Comparison of ENCODE assay signal across 2 cellular contexts in the genomic region with DNA sequence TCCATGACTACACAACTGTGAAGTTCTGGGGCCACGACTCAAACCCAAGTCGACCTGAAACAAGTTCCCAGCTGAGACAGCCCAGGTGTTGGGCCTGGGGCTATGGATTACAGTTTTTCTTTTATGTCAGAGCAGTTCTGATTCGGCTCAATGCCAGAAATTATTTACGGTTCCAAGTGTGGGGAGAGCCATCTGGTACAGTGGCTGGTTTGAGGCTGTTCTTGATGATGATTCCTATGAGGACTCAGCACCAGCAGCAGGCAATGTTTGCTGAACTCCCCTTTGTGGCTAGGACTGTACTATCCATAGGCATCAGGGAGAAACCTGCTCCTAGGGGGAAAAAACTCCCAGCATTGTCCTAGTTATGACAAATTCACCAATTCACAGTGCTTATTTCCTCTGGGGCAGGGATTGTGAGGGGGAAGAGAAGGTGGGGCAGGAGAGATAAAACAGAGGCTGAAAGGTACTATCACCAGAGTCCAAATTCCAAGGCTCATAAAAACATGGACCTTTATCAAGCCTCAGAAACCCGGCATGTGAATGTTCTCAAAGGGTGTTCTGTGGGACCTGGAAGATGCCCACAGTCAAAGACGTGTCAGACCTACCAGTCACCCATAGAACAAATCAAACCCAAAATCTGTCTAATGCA.
TF ChIP-seq lines count a peak whose summit lies in the region.

No MANE protein-coding gene starts in this region.

TF ChIP-seq in SK-N-SH, 30 proteins besides CTCF, POLR2A, EP300 and RAD21:
- TF ChIP-seq YY1 (IDR thresholded peaks at IDR 0.05; ENCODE audit: low read depth) (no peak), GABPA (IDR thresholded peaks at IDR 0.05; ENCODE audit: low read depth) (no peak), MXI1 (IDR thresholded peaks at IDR 0.05; ENCODE audit: low read depth, low read length) (no peak), GATA2 (CRISPR knock-in tag; IDR thresholded peaks at IDR 0.05) (0 out of 2 replicates have a peak, but pooled peaks have one; percentile 19), FOXM1 (IDR thresholded peaks at IDR 0.05; ENCODE audit: low read depth) (no peak), NRF1 (IDR thresholded peaks at IDR 0.05; ENCODE audit: low read depth, low read length) (no peak), NFIC (IDR thresholded peaks at IDR 0.05; ENCODE audit: borderline replicate concordance) (no peak), EZH2phosphoT487 (IDR thresholded peaks at IDR 0.05; ENCODE audit: borderline replicate concordance, low read depth) (no peak), RCOR1 (IDR thresholded peaks at IDR 0.05; ENCODE audit: low read length) (0 out of 2 replicates have a peak, but pooled peaks have one; percentile 34), TAF1 (IDR thresholded peaks at IDR 0.05; ENCODE audit: borderline replicate concordance, low read depth, low read length) (no peak)
- TF ChIP-seq, protein P1, sequence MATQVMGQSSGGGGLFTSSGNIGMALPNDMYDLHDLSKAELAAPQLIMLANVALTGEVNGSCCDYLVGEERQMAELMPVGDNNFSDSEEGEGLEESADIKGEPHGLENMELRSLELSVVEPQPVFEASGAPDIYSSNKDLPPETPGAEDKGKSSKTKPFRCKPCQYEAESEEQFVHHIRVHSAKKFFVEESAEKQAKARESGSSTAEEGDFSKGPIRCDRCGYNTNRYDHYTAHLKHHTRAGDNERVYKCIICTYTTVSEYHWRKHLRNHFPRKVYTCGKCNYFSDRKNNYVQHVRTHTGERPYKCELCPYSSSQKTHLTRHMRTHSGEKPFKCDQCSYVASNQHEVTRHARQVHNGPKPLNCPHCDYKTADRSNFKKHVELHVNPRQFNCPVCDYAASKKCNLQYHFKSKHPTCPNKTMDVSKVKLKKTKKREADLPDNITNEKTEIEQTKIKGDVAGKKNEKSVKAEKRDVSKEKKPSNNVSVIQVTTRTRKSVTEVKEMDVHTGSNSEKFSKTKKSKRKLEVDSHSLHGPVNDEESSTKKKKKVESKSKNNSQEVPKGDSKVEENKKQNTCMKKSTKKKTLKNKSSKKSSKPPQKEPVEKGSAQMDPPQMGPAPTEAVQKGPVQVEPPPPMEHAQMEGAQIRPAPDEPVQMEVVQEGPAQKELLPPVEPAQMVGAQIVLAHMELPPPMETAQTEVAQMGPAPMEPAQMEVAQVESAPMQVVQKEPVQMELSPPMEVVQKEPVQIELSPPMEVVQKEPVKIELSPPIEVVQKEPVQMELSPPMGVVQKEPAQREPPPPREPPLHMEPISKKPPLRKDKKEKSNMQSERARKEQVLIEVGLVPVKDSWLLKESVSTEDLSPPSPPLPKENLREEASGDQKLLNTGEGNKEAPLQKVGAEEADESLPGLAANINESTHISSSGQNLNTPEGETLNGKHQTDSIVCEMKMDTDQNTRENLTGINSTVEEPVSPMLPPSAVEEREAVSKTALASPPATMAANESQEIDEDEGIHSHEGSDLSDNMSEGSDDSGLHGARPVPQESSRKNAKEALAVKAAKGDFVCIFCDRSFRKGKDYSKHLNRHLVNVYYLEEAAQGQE (IDR thresholded peaks at IDR 0.05; ENCODE audit: low read depth, low read length), result no peak
- TF ChIP-seq, protein P2, sequence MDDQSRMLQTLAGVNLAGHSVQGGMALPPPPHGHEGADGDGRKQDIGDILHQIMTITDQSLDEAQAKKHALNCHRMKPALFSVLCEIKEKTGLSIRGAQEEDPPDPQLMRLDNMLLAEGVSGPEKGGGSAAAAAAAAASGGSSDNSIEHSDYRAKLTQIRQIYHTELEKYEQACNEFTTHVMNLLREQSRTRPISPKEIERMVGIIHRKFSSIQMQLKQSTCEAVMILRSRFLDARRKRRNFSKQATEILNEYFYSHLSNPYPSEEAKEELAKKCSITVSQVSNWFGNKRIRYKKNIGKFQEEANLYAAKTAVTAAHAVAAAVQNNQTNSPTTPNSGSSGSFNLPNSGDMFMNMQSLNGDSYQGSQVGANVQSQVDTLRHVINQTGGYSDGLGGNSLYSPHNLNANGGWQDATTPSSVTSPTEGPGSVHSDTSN (IDR thresholded peaks at IDR 0.05), result no peak
TF ChIP-seq in SK-N-SH: peak in this region for 2.

TF ChIP-seq in HepG2, 621 proteins besides CTCF, POLR2A, EP300 and RAD21 (continues in another document):
- TF ChIP-seq NR3C1 (CRISPR knock-in tag; IDR thresholded peaks at IDR 0.05) (no peak), RFXAP (CRISPR knock-in tag; IDR thresholded peaks at IDR 0.05; ENCODE audit: borderline replicate concordance) (no peak), ZNF605 (CRISPR knock-in tag; IDR thresholded peaks at IDR 0.05) (peak; percentile 23; the same call in 1 of the 2 replicates), FOSL2 (CRISPR knock-in tag; IDR thresholded peaks at IDR 0.05) (no peak), MED13 (CRISPR knock-in tag; IDR thresholded peaks at IDR 0.05) (no peak), ZNF678 (CRISPR knock-in tag; IDR thresholded peaks at IDR 0.05) (no peak), CAMTA2 (CRISPR knock-in tag; IDR thresholded peaks at IDR 0.05; ENCODE audit: borderline replicate concordance) (no peak), CREM (IDR thresholded peaks at IDR 0.05) (no peak), CREM (CRISPR knock-in tag; IDR thresholded peaks at IDR 0.05) (no peak), ZNF7 (CRISPR knock-in tag; IDR thresholded peaks at IDR 0.05) (no peak), ZNF546 (CRISPR knock-in tag; conservative IDR thresholded peaks at IDR 0.05) (no peak), MAFK (conservative IDR thresholded peaks at IDR 0.05 in 1 of 2, IDR thresholded peaks at IDR 0.05 in 1 of 2; ENCODE audit: low read length in 2 of 2) (no peak), KDM4B (CRISPR knock-in tag; IDR thresholded peaks at IDR 0.05) (no peak), ZNF883 (CRISPR knock-in tag; IDR thresholded peaks at IDR 0.05; ENCODE audit: not compliant biosample characterization) (no peak), HNRNPH1 (optimal IDR thresholded peaks at IDR 0.05; ENCODE audit: low read depth, low read length) (no peak), POGZ (CRISPR knock-in tag; IDR thresholded peaks at IDR 0.05) (no peak), ZNF430 (CRISPR knock-in tag; IDR thresholded peaks at IDR 0.05) (no peak), NFATC3 (CRISPR knock-in tag; IDR thresholded peaks at IDR 0.05) (no peak), NFYC (CRISPR knock-in tag; IDR thresholded peaks at IDR 0.05) (no peak), ZNF282 (IDR thresholded peaks at IDR 0.05; ENCODE audit: partially characterized antibody) (no peak), ZSCAN21 (CRISPR knock-in tag; IDR thresholded peaks at IDR 0.05; ENCODE audit: borderline replicate concordance) (no peak), ZNF207 (IDR thresholded peaks at IDR 0.05; ENCODE audit: borderline replicate concordance) (no peak), ZFP37 (CRISPR knock-in tag; IDR thresholded peaks at IDR 0.05; ENCODE audit: borderline replicate concordance) (no peak), RFX3 (CRISPR knock-in tag; IDR thresholded peaks at IDR 0.05) (no peak), ZNF510 (CRISPR knock-in tag; IDR thresholded peaks at IDR 0.05; ENCODE audit: low read depth) (no peak), HNF4G (IDR thresholded peaks at IDR 0.05; ENCODE audit: borderline replicate concordance, low read depth, low read length) (0 out of 2 replicates have a peak, but pooled peaks have one; percentile 23), HNF4G (CRISPR knock-in tag; IDR thresholded peaks at IDR 0.05; ENCODE audit: borderline replicate concordance, low read depth) (no peak), SNAPC2 (CRISPR knock-in tag; IDR thresholded peaks at IDR 0.05) (no peak), ZNF225 (CRISPR knock-in tag; IDR thresholded peaks at IDR 0.05) (no peak)
- TF ChIP-seq, protein P3, sequence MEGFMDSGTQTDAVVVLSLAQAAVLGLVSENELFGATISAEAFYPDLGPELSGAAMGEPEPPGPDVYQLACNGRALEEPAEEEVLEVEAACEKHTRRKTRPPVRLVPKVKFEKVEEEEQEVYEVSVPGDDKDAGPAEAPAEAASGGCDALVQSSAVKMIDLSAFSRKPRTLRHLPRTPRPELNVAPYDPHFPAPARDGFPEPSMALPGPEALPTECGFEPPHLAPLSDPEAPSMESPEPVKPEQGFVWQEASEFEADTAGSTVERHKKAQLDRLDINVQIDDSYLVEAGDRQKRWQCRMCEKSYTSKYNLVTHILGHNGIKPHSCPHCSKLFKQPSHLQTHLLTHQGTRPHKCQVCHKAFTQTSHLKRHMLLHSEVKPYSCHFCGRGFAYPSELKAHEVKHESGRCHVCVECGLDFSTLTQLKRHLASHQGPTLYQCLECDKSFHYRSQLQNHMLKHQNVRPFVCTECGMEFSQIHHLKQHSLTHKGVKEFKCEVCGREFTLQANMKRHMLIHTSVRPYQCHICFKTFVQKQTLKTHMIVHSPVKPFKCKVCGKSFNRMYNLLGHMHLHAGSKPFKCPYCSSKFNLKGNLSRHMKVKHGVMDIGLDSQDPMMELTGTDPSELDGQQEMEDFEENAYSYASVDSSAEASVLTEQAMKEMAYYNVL (CRISPR knock-in tag; IDR thresholded peaks at IDR 0.05; ENCODE audit: borderline replicate concordance), result no peak
- TF ChIP-seq, protein P1 (IDR thresholded peaks at IDR 0.05; ENCODE audit: borderline replicate concordance in 1 of 2, low read depth in 1 of 2, low read length in 2 of 2), result no peak
- TF ChIP-seq, protein P4, sequence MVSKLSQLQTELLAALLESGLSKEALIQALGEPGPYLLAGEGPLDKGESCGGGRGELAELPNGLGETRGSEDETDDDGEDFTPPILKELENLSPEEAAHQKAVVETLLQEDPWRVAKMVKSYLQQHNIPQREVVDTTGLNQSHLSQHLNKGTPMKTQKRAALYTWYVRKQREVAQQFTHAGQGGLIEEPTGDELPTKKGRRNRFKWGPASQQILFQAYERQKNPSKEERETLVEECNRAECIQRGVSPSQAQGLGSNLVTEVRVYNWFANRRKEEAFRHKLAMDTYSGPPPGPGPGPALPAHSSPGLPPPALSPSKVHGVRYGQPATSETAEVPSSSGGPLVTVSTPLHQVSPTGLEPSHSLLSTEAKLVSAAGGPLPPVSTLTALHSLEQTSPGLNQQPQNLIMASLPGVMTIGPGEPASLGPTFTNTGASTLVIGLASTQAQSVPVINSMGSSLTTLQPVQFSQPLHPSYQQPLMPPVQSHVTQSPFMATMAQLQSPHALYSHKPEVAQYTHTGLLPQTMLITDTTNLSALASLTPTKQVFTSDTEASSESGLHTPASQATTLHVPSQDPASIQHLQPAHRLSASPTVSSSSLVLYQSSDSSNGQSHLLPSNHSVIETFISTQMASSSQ (IDR thresholded peaks at IDR 0.05; ENCODE audit: low read depth), result no peak
- TF ChIP-seq, protein P4 (CRISPR knock-in tag; IDR thresholded peaks at IDR 0.05; ENCODE audit: borderline replicate concordance), result no peak
- TF ChIP-seq, protein P5, sequence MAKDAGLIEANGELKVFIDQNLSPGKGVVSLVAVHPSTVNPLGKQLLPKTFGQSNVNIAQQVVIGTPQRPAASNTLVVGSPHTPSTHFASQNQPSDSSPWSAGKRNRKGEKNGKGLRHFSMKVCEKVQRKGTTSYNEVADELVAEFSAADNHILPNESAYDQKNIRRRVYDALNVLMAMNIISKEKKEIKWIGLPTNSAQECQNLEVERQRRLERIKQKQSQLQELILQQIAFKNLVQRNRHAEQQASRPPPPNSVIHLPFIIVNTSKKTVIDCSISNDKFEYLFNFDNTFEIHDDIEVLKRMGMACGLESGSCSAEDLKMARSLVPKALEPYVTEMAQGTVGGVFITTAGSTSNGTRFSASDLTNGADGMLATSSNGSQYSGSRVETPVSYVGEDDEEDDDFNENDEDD (CRISPR knock-in tag; IDR thresholded peaks at IDR 0.05; ENCODE audit: borderline replicate concordance), result no peak
- TF ChIP-seq, protein P6, sequence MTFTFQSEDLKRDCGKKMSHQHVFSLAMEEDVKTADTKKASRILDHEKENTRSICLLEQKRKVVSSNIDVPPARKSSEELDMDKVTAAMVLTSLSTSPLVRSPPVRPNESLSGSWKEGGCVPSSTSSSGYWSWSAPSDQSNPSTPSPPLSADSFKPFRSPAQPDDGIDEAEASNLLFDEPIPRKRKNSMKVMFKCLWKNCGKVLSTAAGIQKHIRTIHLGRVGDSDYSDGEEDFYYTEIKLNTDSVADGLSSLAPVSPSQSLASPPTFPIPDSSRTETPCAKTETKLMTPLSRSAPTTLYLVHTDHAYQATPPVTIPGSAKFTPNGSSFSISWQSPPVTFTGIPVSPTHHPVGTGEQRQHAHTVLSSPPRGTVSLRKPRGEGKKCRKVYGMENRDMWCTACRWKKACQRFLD (CRISPR knock-in tag; IDR thresholded peaks at IDR 0.05; ENCODE audit: borderline replicate concordance), result no peak
- TF ChIP-seq, protein P7, sequence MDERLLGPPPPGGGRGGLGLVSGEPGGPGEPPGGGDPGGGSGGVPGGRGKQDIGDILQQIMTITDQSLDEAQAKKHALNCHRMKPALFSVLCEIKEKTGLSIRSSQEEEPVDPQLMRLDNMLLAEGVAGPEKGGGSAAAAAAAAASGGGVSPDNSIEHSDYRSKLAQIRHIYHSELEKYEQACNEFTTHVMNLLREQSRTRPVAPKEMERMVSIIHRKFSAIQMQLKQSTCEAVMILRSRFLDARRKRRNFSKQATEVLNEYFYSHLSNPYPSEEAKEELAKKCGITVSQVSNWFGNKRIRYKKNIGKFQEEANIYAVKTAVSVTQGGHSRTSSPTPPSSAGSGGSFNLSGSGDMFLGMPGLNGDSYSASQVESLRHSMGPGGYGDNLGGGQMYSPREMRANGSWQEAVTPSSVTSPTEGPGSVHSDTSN (CRISPR knock-in tag; IDR thresholded peaks at IDR 0.05), result no peak
